In genomic region chr11:65500262-65501004, GRCh38 we compare ENCODE assay signal across 1 cellular context.
TF ChIP-seq lines count a peak whose summit lies in the region.

No MANE protein-coding gene starts in this region.

TF ChIP-seq in K562, 482 proteins besides CTCF, POLR2A, EP300 and RAD21 (continued from another document and continues in another):
- TF ChIP-seq, protein P1, sequence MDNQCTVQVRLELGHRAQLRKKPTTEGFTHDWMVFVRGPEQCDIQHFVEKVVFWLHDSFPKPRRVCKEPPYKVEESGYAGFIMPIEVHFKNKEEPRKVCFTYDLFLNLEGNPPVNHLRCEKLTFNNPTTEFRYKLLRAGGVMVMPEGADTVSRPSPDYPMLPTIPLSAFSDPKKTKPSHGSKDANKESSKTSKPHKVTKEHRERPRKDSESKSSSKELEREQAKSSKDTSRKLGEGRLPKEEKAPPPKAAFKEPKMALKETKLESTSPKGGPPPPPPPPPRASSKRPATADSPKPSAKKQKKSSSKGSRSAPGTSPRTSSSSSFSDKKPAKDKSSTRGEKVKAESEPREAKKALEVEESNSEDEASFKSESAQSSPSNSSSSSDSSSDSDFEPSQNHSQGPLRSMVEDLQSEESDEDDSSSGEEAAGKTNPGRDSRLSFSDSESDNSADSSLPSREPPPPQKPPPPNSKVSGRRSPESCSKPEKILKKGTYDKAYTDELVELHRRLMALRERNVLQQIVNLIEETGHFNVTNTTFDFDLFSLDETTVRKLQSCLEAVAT (IDR thresholded peaks at IDR 0.05), result peak; percentile 100
- TF ChIP-seq ZNF668 (CRISPR knock-in tag; IDR thresholded peaks at IDR 0.05), result no peak
- TF ChIP-seq TRIM24 (IDR thresholded peaks at IDR 0.05), result 0 out of 4 replicates have a peak, but pooled peaks of 1 of the 2 experiments have one; percentile 20
- peak; percentile 23 for TF ChIP-seq TAF9B (IDR thresholded peaks at IDR 0.05; ENCODE audit: partially characterized antibody)
- TF ChIP-seq FOXA1 (IDR thresholded peaks at IDR 0.05; ENCODE audit: borderline replicate concordance), result no peak
- TF ChIP-seq, protein P2, sequence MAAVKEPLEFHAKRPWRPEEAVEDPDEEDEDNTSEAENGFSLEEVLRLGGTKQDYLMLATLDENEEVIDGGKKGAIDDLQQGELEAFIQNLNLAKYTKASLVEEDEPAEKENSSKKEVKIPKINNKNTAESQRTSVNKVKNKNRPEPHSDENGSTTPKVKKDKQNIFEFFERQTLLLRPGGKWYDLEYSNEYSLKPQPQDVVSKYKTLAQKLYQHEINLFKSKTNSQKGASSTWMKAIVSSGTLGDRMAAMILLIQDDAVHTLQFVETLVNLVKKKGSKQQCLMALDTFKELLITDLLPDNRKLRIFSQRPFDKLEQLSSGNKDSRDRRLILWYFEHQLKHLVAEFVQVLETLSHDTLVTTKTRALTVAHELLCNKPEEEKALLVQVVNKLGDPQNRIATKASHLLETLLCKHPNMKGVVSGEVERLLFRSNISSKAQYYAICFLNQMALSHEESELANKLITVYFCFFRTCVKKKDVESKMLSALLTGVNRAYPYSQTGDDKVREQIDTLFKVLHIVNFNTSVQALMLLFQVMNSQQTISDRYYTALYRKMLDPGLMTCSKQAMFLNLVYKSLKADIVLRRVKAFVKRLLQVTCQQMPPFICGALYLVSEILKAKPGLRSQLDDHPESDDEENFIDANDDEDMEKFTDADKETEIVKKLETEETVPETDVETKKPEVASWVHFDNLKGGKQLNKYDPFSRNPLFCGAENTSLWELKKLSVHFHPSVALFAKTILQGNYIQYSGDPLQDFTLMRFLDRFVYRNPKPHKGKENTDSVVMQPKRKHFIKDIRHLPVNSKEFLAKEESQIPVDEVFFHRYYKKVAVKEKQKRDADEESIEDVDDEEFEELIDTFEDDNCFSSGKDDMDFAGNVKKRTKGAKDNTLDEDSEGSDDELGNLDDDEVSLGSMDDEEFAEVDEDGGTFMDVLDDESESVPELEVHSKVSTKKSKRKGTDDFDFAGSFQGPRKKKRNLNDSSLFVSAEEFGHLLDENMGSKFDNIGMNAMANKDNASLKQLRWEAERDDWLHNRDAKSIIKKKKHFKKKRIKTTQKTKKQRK (IDR thresholded peaks at IDR 0.05; ENCODE audit: borderline replicate concordance, low read depth, low read length), result peak; percentile 10; the same call in 1 of the 2 replicates
- TF ChIP-seq OTX1 (CRISPR knock-in tag; IDR thresholded peaks at IDR 0.05), result peak; percentile 99
- no peak for TF ChIP-seq NR3C1 (CRISPR knock-in tag; IDR thresholded peaks at IDR 0.05)
- no peak for TF ChIP-seq ZNF184 (CRISPR knock-in tag; IDR thresholded peaks at IDR 0.05)
- TF ChIP-seq CHD1 (IDR thresholded peaks at IDR 0.05; ENCODE audit: low read length), result peak; percentile 100
- no peak for TF ChIP-seq ILK (tag; IDR thresholded peaks at IDR 0.05; ENCODE audit: borderline replicate concordance, low read depth)
- TF ChIP-seq, protein P3, sequence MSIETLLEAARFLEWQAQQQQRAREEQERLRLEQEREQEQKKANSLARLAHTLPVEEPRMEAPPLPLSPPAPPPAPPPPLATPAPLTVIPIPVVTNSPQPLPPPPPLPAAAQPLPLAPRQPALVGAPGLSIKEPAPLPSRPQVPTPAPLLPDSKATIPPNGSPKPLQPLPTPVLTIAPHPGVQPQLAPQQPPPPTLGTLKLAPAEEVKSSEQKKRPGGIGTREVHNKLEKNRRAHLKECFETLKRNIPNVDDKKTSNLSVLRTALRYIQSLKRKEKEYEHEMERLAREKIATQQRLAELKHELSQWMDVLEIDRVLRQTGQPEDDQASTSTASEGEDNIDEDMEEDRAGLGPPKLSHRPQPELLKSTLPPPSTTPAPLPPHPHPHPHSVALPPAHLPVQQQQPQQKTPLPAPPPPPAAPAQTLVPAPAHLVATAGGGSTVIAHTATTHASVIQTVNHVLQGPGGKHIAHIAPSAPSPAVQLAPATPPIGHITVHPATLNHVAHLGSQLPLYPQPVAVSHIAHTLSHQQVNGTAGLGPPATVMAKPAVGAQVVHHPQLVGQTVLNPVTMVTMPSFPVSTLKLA (conservative IDR thresholded peaks at IDR 0.05), result peak in 1 of 2 experiments; percentile 15; a peak in 1 of 4 replicates
- TF ChIP-seq ZNF699 (CRISPR knock-in tag; IDR thresholded peaks at IDR 0.05; ENCODE audit: insufficient replicate concordance), result no peak
- no peak for TF ChIP-seq FOXM1 (IDR thresholded peaks at IDR 0.05; ENCODE audit: low read depth)
- TF ChIP-seq FOXM1 (CRISPR knock-in tag; IDR thresholded peaks at IDR 0.05; ENCODE audit: low read depth), result no peak; the same call in 1 of the 2 replicates
- TF ChIP-seq, protein P4, sequence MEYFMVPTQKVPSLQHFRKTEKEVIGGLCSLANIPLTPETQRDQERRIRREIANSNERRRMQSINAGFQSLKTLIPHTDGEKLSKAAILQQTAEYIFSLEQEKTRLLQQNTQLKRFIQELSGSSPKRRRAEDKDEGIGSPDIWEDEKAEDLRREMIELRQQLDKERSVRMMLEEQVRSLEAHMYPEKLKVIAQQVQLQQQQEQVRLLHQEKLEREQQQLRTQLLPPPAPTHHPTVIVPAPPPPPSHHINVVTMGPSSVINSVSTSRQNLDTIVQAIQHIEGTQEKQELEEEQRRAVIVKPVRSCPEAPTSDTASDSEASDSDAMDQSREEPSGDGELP (CRISPR knock-in tag; IDR thresholded peaks at IDR 0.05; ENCODE audit: borderline replicate concordance), result peak; percentile 59; the same call in 1 of the 2 replicates
- TF ChIP-seq ZNF146 (CRISPR knock-in tag; IDR thresholded peaks at IDR 0.05; ENCODE audit: unreplicated experiment), result no peak
- TF ChIP-seq XRCC5 (IDR thresholded peaks at IDR 0.05; ENCODE audit: low read depth, low read length), result peak; percentile 72; the same call in 1 of the 2 replicates
- TF ChIP-seq THRB (CRISPR knock-in tag; conservative IDR thresholded peaks at IDR 0.05), result peak; percentile 99
- no peak for TF ChIP-seq THAP12 (CRISPR knock-in tag; IDR thresholded peaks at IDR 0.05)
- no peak for TF ChIP-seq SRSF7 (optimal IDR thresholded peaks at IDR 0.05; ENCODE audit: low read depth, low read length)
- TF ChIP-seq MBD1 (CRISPR knock-in tag; IDR thresholded peaks at IDR 0.05), result no peak
- TF ChIP-seq CBFB (CRISPR knock-in tag; IDR thresholded peaks at IDR 0.05), result no peak
- no peak for TF ChIP-seq POU5F1 (IDR thresholded peaks at IDR 0.05; ENCODE audit: borderline replicate concordance, low read depth, low read length, partially characterized antibody)
- TF ChIP-seq PTTG1 (tag; IDR thresholded peaks at IDR 0.05; ENCODE audit: low read depth), result no peak
- TF ChIP-seq BRCA1 (IDR thresholded peaks at IDR 0.05), result no peak
- TF ChIP-seq BRCA1 (CRISPR knock-in tag; IDR thresholded peaks at IDR 0.05), result no peak
- 0 out of 2 replicates have a peak, but pooled peaks have one; percentile 12 for TF ChIP-seq TAF7 (tag; IDR thresholded peaks at IDR 0.05)
- peak; percentile 66; the same call in 1 of the 2 replicates for TF ChIP-seq CBX1 (IDR thresholded peaks at IDR 0.05; ENCODE audit: low read depth)
- no peak for TF ChIP-seq BCOR (IDR thresholded peaks at IDR 0.05)
- TF ChIP-seq DMBX1 (CRISPR knock-in tag; IDR thresholded peaks at IDR 0.05; ENCODE audit: borderline replicate concordance), result peak; percentile 65; the same call in 1 of the 2 replicates
- TF ChIP-seq RBFOX2 (IDR thresholded peaks at IDR 0.05; ENCODE audit: low read depth, low read length), result peak; percentile 91
- TF ChIP-seq RNF219 (CRISPR knock-in tag; IDR thresholded peaks at IDR 0.05), result no peak
- no peak for TF ChIP-seq TFAM (CRISPR knock-in tag; conservative IDR thresholded peaks at IDR 0.05)
- no peak for TF ChIP-seq ZNF431 (CRISPR knock-in tag; IDR thresholded peaks at IDR 0.05)
- TF ChIP-seq ZBTB26 (CRISPR knock-in tag; IDR thresholded peaks at IDR 0.05), result peak; percentile 99
- TF ChIP-seq RNF2 (IDR thresholded peaks at IDR 0.05), result no peak; the same call in 1 of the 2 replicates
- no peak for TF ChIP-seq HOMEZ (CRISPR knock-in tag; IDR thresholded peaks at IDR 0.05)
- no peak for TF ChIP-seq BDP1 (IDR thresholded peaks at IDR 0.05; ENCODE audit: insufficient read depth, insufficient read length)
- TF ChIP-seq MCM3 (IDR thresholded peaks at IDR 0.05), result no peak
- peak; percentile 55 for TF ChIP-seq PCBP1 (IDR thresholded peaks at IDR 0.05; ENCODE audit: low read depth, low read length, poor library complexity, severe bottlenecking)
- no peak for TF ChIP-seq ASH1L (IDR thresholded peaks at IDR 0.05; ENCODE audit: borderline replicate concordance, low read depth, partially characterized antibody)
